14 cellular contexts compared by ENCODE assay signal in the genomic region with DNA sequence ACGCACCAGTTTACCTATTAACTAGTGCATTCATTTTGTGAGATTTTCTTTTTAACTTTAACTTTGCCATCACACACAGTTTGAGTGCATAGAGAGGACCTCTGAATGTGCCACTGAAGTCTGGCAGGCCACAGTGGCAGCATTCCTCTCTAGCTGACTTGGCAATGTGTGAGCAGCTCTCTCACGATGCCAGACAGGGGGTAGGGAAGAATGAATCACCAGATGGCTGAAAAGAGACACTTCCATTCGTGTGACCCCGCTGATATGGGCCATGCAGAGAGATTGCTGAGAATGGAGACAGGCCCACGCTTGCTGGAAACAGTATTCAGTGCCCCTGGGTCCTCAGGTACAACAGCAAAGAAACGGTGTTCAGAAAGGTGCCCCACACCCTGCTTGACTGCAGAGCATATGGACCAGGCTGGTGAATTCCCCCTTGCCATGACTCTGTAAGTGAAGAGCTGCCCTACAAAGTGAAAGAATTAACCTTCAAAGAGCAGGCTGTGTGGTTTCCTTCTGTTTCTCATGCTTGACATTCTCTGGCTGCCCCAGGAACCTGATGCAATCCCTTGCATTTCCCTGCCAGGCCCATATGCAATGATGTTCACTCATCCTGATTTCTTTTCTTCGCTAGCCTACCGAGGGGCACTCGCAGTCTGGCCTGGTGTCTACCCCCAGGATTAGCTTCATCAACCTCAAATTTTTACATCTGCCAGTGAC.
DNase-seq lines count a peak whose midpoint lies in the region; ATAC-seq and TF ChIP-seq lines count a peak whose summit lies in the region.
"Had no signal": no experiment of that assay in that cellular context is flagged by ENCODE, and none has a peak within 500 bp of the region (broad histone marks: within the 10 kb centered on the region; RNA-seq: fewer than 3 reads in every experiment).

No MANE protein-coding gene starts in this region.

- H3K79me1 ChIP-seq in mesenchymal stem cell (replicated peaks; ENCODE audit: low read length, poor library complexity, severe bottlenecking) = no peaks in the 10 kb centered on the region

- no peak overlapping the region for H3K9ac ChIP-seq in mesenchymal stem cell (ENCODE audit: low read length)

- H3K27me3 Mint-ChIP-seq in activated naive CD4-positive, alpha-beta T cell treated with anti-CD3 and anti-CD28 coated beads for 36 hours (ENCODE audit: low read depth) = peaks cover 20% of the 10 kb centered on the region
- H3K27me3 Mint-ChIP-seq: activated CD8-positive, alpha-beta memory T cell treated with anti-CD3 and anti-CD28 coated beads, Interleukin-2, amount 10 ng/mL, durations not matched to agents 7 days and 5 days had no signal

- H2AFZ ChIP-seq in mesenchymal stem cell (ENCODE audit: low read depth, low read length) = no peak overlapping the region

- peaks cover 10% of the 10 kb centered on the region for H3K9me3 Mint-ChIP-seq in activated naive CD4-positive, alpha-beta T cell treated with anti-CD3 and anti-CD28 coated beads for 36 hours
- H3K9me3 Mint-ChIP-seq: dendritic cell treated with granulocyte-macrophage colony-stimulating factor and Interleukin-4, amounts not matched to agents 40 ng/mL and 50 ng/mL, for 4 days had no signal

- H3K36me3 Mint-ChIP-seq in activated naive CD4-positive, alpha-beta T cell treated with anti-CD3 and anti-CD28 coated beads for 36 hours (ENCODE audit: low read depth) = no peaks in the 10 kb centered on the region
- H3K36me3 Mint-ChIP-seq: activated CD8-positive, alpha-beta memory T cell treated with anti-CD3 and anti-CD28 coated beads, Interleukin-2, amount 10 ng/mL, durations not matched to agents 7 days and 5 days had no signal

- no peak overlapping the region for H2BK12ac ChIP-seq in mesenchymal stem cell (ENCODE audit: low read length in 2 of 2)

- no peak for ATAC-seq in HG02852 (IDR thresholded peaks at IDR 0.05; ENCODE audit: unreplicated experiment)
- ATAC-seq: activated CD8-positive, alpha-beta memory T cell treated with anti-CD3 and anti-CD28 coated beads, Interleukin-2, amount 10 ng/mL, durations not matched to agents 7 days and 5 days; left lung had no signal

- H3K9me3 ChIP-seq in MG63 = peaks cover 8% of the 10 kb centered on the region
- peaks cover 2% of the 10 kb centered on the region for H3K9me3 ChIP-seq in mesenchymal stem cell (ENCODE audit: control insufficient read depth, low read length)

- H2BK120ac ChIP-seq in mesenchymal stem cell (ENCODE audit: low read depth, low read length) = no peak overlapping the region

- WGBS in mesenchymal stem cell = 85% methylated on average over 9 of the region's 9 CpGs

- DNase-seq in Ammon's horn (ENCODE audit: low spot score) (peak; percentile 30), MG63 (peak; percentile 79), coronary artery (ENCODE audit: low spot score) (no peak), mesenchymal stem cell (peak; percentile 71), NCI-H146 (lab: John Stamatoyannopoulos, UW) (no peak), NCI-H1417 (lab: John Stamatoyannopoulos, UW) (no peak)
- DNase-seq in activated naive CD4-positive, alpha-beta T cell treated with anti-CD3 and anti-CD28 coated beads for 36 hours = no peak
- DNase-seq: activated CD8-positive, alpha-beta memory T cell treated with anti-CD3 and anti-CD28 coated beads, Interleukin-2, amount 10 ng/mL, durations not matched to agents 7 days and 5 days; left lung; MM.1S; SHP77 treated with DMSO at 0.1 percent for 48 hours; stimulated activated naive CD4-positive, alpha-beta T cell treated with Interleukin-2 at 50 U/mL for 16 hours had no signal

- no peaks in the 10 kb centered on the region for H3K27me3 ChIP-seq in MG63
- no peaks in the 10 kb centered on the region for H3K27me3 ChIP-seq in mesenchymal stem cell (ENCODE audit: control insufficient read depth in 1 of 2, insufficient read depth in 1 of 2, low read length in 2 of 2)
- H3K27me3 ChIP-seq: left lung had no signal

- peak overlapping the region in 1 of 2 experiments; percentile 42 for H3K14ac ChIP-seq in mesenchymal stem cell (ENCODE audit: low read length in 2 of 2)

- H3K23ac ChIP-seq in mesenchymal stem cell (ENCODE audit: low read length in 2 of 2) = no peak overlapping the region

- peak overlapping the region; percentile 4 for H4K91ac ChIP-seq in mesenchymal stem cell (ENCODE audit: low read length)

- intact Hi-C loops in activated naive CD4-positive, alpha-beta T cell treated with anti-CD3 and anti-CD28 coated beads for 36 hours (cut with micrococcal nuclease) = no loop called here

- TF ChIP-seq CTCF in coronary artery (IDR thresholded peaks at IDR 0.05) = no peak

- no peak overlapping the region for H3K4me2 ChIP-seq in mesenchymal stem cell (ENCODE audit: low read length, poor library complexity, severe bottlenecking)

- no peak overlapping the region for H3K4me3 Mint-ChIP-seq in activated naive CD4-positive, alpha-beta T cell treated with anti-CD3 and anti-CD28 coated beads for 36 hours
- H3K4me3 Mint-ChIP-seq: activated CD8-positive, alpha-beta memory T cell treated with anti-CD3 and anti-CD28 coated beads, Interleukin-2, amount 10 ng/mL, durations not matched to agents 7 days and 5 days; dendritic cell treated with granulocyte-macrophage colony-stimulating factor and Interleukin-4, amounts not matched to agents 40 ng/mL and 50 ng/mL, for 4 days had no signal

- H3K4me3 ChIP-seq in MG63 = no peak overlapping the region
- no peak overlapping the region for H3K4me3 ChIP-seq in coronary artery
- H3K4me3 ChIP-seq in mesenchymal stem cell (ENCODE audit: insufficient read depth in 1 of 2, low read depth in 1 of 2, low read length in 2 of 2) = no peak overlapping the region
- H3K4me3 ChIP-seq: left lung had no signal

- peak overlapping the region; percentile 10 for H4K8ac ChIP-seq in mesenchymal stem cell (ENCODE audit: low read length)

- H3K27ac ChIP-seq in coronary artery = peak overlapping the region; percentile 8 to 82
- H3K27ac ChIP-seq in mesenchymal stem cell (ENCODE audit: low read length, poor library complexity, severe bottlenecking) = peak overlapping the region; percentile 41
- H3K27ac ChIP-seq: left lung had no signal

- H3K18ac ChIP-seq in mesenchymal stem cell (ENCODE audit: low read depth in 1 of 2, low read length in 2 of 2) = peak overlapping the region in 1 of 2 experiments; percentile 11

- H3K36me3 ChIP-seq in MG63 = no peaks in the 10 kb centered on the region
- no peaks in the 10 kb centered on the region for H3K36me3 ChIP-seq in mesenchymal stem cell (ENCODE audit: control insufficient read depth in 1 of 2, insufficient read depth in 2 of 2, low read depth in 1 of 2, low read length in 2 of 2)
- H3K36me3 ChIP-seq: left lung had no signal

- H2BK5ac ChIP-seq in mesenchymal stem cell (ENCODE audit: low read depth, low read length, poor library complexity, severe bottlenecking) = peak overlapping the region; percentile 20

- H2BK15ac ChIP-seq in mesenchymal stem cell (ENCODE audit: low read depth, poor library complexity, severe bottlenecking) = no peak overlapping the region

- CTCF ChIA-PET in activated naive CD4-positive, alpha-beta T cell treated with anti-CD3 and anti-CD28 coated beads for 36 hours (lab: Charles Lee) = no interaction called here

- peak overlapping the region in 1 of 2 experiments; percentile 36 for H3K4ac ChIP-seq in mesenchymal stem cell (ENCODE audit: low read depth in 1 of 2, low read length in 2 of 2)

- no peaks in the 10 kb centered on the region for H3K4me1 Mint-ChIP-seq in activated naive CD4-positive, alpha-beta T cell treated with anti-CD3 and anti-CD28 coated beads for 36 hours (ENCODE audit: low read depth)
- H3K4me1 Mint-ChIP-seq: activated CD8-positive, alpha-beta memory T cell treated with anti-CD3 and anti-CD28 coated beads, Interleukin-2, amount 10 ng/mL, durations not matched to agents 7 days and 5 days had no signal

- H3K27ac Mint-ChIP-seq in activated naive CD4-positive, alpha-beta T cell treated with anti-CD3 and anti-CD28 coated beads for 36 hours = no peak overlapping the region
- H3K27ac Mint-ChIP-seq: activated CD8-positive, alpha-beta memory T cell treated with anti-CD3 and anti-CD28 coated beads, Interleukin-2, amount 10 ng/mL, durations not matched to agents 7 days and 5 days; dendritic cell treated with granulocyte-macrophage colony-stimulating factor and Interleukin-4, amounts not matched to agents 40 ng/mL and 50 ng/mL, for 4 days had no signal

- H2AK5ac ChIP-seq in mesenchymal stem cell (ENCODE audit: low read length, severe bottlenecking) = no peak overlapping the region

- no peaks in the 10 kb centered on the region for H3K4me1 ChIP-seq in mesenchymal stem cell (ENCODE audit: control insufficient read depth, insufficient read depth, low read depth, low read length)
- H3K4me1 ChIP-seq: left lung had no signal

Comparison
In these comparisons a context has a peak if more than half of its experiments do, and no peak if none do; other contexts are left out.
1. DNase-seq: peak in Ammon's horn (single experiment), MG63 (single experiment) and mesenchymal stem cell (single experiment); none in coronary artery (single experiment), NCI-H146 (single experiment), NCI-H1417 (0 of 3) and activated naive CD4-positive, alpha-beta T cell treated with anti-CD3 and anti-CD28 coated beads for 36 hours (single experiment).